In the genomic region with DNA sequence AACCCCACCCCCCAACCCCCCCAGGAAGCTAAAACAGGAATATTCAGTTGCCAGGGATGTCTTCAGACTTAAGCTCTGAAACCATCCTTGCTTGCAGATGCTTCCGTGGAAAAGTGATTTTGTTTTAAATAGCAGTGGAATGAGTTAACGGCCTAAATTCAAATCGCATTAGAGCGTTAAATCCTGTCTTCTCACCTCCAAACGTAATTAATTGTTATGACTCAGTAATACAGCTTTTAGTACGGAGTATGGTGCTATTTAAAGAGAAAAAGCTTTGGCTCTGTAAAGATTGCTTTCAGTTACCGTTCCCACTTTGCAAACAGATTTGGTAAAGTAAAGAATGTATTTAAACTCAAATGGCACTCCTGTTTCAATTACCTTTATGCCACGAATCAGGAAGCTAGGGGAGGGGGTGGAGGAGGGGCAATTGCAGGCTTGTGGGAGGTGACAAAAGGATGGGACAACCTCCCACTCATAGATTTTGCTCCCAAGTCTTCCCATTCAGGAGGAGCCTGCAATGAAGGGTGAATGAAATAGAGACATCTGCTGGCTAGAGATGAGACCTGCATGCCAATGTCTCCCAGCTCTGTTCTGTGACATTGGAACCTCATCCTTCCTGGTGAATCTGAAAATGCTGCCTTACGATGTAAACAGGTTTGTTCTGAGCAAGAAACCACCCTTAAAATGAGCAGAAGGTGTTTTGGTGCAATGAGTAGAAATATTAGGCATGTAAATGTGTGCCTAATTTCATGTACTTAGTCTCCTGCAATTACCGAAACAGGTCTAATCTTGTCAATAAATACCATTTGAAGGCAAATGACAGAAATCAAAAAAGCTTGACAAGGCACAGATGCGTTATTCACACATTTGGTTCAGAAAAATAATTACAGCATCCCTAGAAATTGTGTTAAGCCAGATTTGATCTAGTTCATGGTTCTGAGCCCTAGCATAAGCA, we compare ENCODE assay signal across 8 cellular contexts. TPM values are rescaled to one million over a fixed set of nuclear protein-coding genes. Genes with fewer than 3 reads are reported as not detected.
DNase-seq lines count a peak whose midpoint lies in the region; ATAC-seq and TF ChIP-seq lines count a peak whose summit lies in the region.

No MANE protein-coding gene starts in this region.

- H3K36me3 ChIP-seq in A673 (ENCODE audit: insufficient read depth, low read length, poor library complexity, severe bottlenecking) (no peaks in the 10 kb centered on the region), adrenal gland (replicated peaks in 1 of 2) (no peaks in the 10 kb centered on the region), left ventricle myocardium inferior (no peaks in the 10 kb centered on the region), psoas muscle (ENCODE audit: insufficient read depth in 1 of 2, low read depth in 1 of 2) (no peaks in the 10 kb centered on the region)

- H3K27me3 ChIP-seq in A673 (replicated peaks; ENCODE audit: insufficient read depth, low read depth, low read length, poor library complexity) = peaks cover 7% of the 10 kb centered on the region
- no peaks in the 10 kb centered on the region for H3K27me3 ChIP-seq in adrenal gland
- H3K27me3 ChIP-seq in left ventricle myocardium inferior (ENCODE audit: low read depth) = peaks cover 23% of the 10 kb centered on the region
- H3K27me3 ChIP-seq in psoas muscle (ENCODE audit: insufficient read depth in 3 of 3, low read length in 2 of 3) = peaks cover 0 to 5% (median 0%) of the 10 kb centered on the region in 3 donors

- in situ Hi-C loops in GM13976 (cut with MboI; ENCODE audit: low sequenced_read_pairs, unreplicated experiment) = no loop called here

- H3K4me3 ChIP-seq in A673 (ENCODE audit: low read depth, low read length, poor library complexity, severe bottlenecking) (peak overlapping the region; percentile 22), adrenal gland (peak overlapping the region in 2 of 4 donors; percentile 29 to 42), left ventricle myocardium inferior (peak overlapping the region; percentile 50), psoas muscle (peak overlapping the region; percentile 20)

- CTCF ChIA-PET in A673 (lab: Charles Lee) = interaction anchor here (0.5 to 1.9 kb wide), 7 partner anchors 37 to 1792 kb away, joined by 3 to 6 read pairs (median 5); no protein-coding TSS in a partner anchor

- ATAC-seq in HG03045 (IDR thresholded peaks at IDR 0.05; ENCODE audit: unreplicated experiment) = peak; percentile 62
- peak in 3 of 4 donors; percentile 73 to 80 (median 75) for ATAC-seq in psoas muscle

- H3K4me1 ChIP-seq in A673 (ENCODE audit: insufficient read depth, low read length, poor library complexity, severe bottlenecking) = peaks cover 5% of the 10 kb centered on the region
- peaks cover 0 to 21% of the 10 kb centered on the region in 2 donors for H3K4me1 ChIP-seq in adrenal gland (replicated peaks in 1 of 2)
- peaks cover 13% of the 10 kb centered on the region for H3K4me1 ChIP-seq in left ventricle myocardium inferior
- no peaks in the 10 kb centered on the region for H3K4me1 ChIP-seq in psoas muscle

- peak; percentile 85 for TF ChIP-seq CTCF in A673 (conservative IDR thresholded peaks at IDR 0.05; ENCODE audit: low read depth, low read length)
- TF ChIP-seq CTCF in GM13976 (IDR thresholded peaks at IDR 0.05; ENCODE audit: borderline replicate concordance, control extremely low read depth, extremely low read depth, insufficient read depth, missing control alignments) = peak; percentile 54
- TF ChIP-seq CTCF in adrenal gland (IDR thresholded peaks at IDR 0.05) = peak; percentile 73 to 93 (median 87)
- TF ChIP-seq CTCF in left ventricle myocardium inferior (IDR thresholded peaks at IDR 0.05; ENCODE audit: borderline replicate concordance) = peak; percentile 83
- TF ChIP-seq CTCF in psoas muscle (IDR thresholded peaks at IDR 0.05) = peak; percentile 56

- intact Hi-C loops in A673 (cut with micrococcal nuclease; ENCODE audit: unreplicated experiment) (loop anchor here (1.0 to 10.0 kb wide), 5 partner anchors 140 to 1339 kb away; no protein-coding TSS in a partner anchor), adrenal gland (cut with DNase I) (loop anchor here (10.0 kb wide), 2 partner anchors 579 to 589 kb away; no protein-coding TSS in a partner anchor), left ventricle myocardium inferior (cut with micrococcal nuclease) (loop anchor here (10.0 kb wide), 1 partner anchor 569 kb away; no protein-coding TSS in a partner anchor), psoas muscle (cut with DNase I) (loop anchor here (5.0 to 10.0 kb wide), 2 partner anchors 139 to 1381 kb away; no protein-coding TSS in a partner anchor)

- H3K27ac ChIP-seq in A673 (ENCODE audit: low read depth, low read length, poor library complexity, severe bottlenecking) (no peak overlapping the region), adrenal gland (no peak overlapping the region), left ventricle myocardium inferior (replicated peaks) (no peak overlapping the region), psoas muscle (no peak overlapping the region)

- no TSS peak for BruUV-seq in A673 (replicated peaks; lab: Mats Ljungman, UMichigan)

- TF ChIP-seq POLR2A in adrenal gland (IDR thresholded peaks at IDR 0.05) = no peak

- 15 to 18% (median 17%) methylated on average over 11 of the region's 11 CpGs for WGBS in adrenal gland, 4 donors
- WGBS in psoas muscle, 3 donors = 14 to 18% (median 15%) methylated on average over 11 of the region's 11 CpGs

- no peaks in the 10 kb centered on the region for H3K9me3 ChIP-seq in A673 (ENCODE audit: low read depth, low read length, poor library complexity, severe bottlenecking)
- H3K9me3 ChIP-seq in adrenal gland (replicated peaks in 1 of 3) = no peaks in the 10 kb centered on the region
- H3K9me3 ChIP-seq in left ventricle myocardium inferior (replicated peaks) = no peaks in the 10 kb centered on the region
- H3K9me3 ChIP-seq in psoas muscle = no peaks in the 10 kb centered on the region

- POLR2A ChIA-PET in A673 (lab: Charles Lee; ENCODE audit: low non-redundant PET) = interaction anchor here (0.5 kb wide), 1 partner anchor 174 kb away, joined by 3 read pairs; no protein-coding TSS in a partner anchor

- DNase-seq in A673 (ENCODE audit: low spot score) (peak; percentile 90), GM13976 (ENCODE audit: low spot score) (peak; percentile 60), NCI-H2081 (lab: John Stamatoyannopoulos, UW) (peak; percentile 90 to 95), adrenal gland (peak; percentile 56 to 84 (median 73)), left ventricle myocardium inferior (peak; percentile 24), psoas muscle (no peak)
- no peak for DNase-seq in activated naive CD4-positive, alpha-beta T cell (lab: John Stamatoyannopoulos, UW)

RNA-seq across cellular contexts. Expression of gene PID1, which starts 2.6 kb away (rescaled TPM):
- total RNA-seq in A673 (2021) (1.5 and 1.9 TPM in 2 replicates), adrenal gland (10 to 100 TPM; 25.3 to 81.9 (median 60.0) TPM), left ventricle myocardium inferior (7.8 TPM), psoas muscle (10 to 100 TPM in 1 of 4 donors, 1 to 10 TPM in 3; 4.3 to 10.6 (median 8.2) TPM)
- polyA plus RNA-seq in adrenal gland (10 to 100 TPM; 17.5 to 45.3 (median 19.9) TPM), psoas muscle (1 to 10 TPM; 4.7 to 7.9 (median 5.2) TPM)

Comparison
In these comparisons a context has a peak if more than half of its experiments do, and no peak if none do; other contexts are left out.
1. DNase-seq: peak in A673 (single experiment), GM13976 (single experiment), NCI-H2081 (2 of 2), adrenal gland (7 of 7) and left ventricle myocardium inferior (single experiment); none in psoas muscle (0 of 2) and activated naive CD4-positive, alpha-beta T cell (0 of 4).
2. Peak in every context shown above with its lines, with median percentiles within 50 percentile points of each other: CTCF ChIP-seq.